ENCODE assay signal across 11 cellular contexts in the genomic region with DNA sequence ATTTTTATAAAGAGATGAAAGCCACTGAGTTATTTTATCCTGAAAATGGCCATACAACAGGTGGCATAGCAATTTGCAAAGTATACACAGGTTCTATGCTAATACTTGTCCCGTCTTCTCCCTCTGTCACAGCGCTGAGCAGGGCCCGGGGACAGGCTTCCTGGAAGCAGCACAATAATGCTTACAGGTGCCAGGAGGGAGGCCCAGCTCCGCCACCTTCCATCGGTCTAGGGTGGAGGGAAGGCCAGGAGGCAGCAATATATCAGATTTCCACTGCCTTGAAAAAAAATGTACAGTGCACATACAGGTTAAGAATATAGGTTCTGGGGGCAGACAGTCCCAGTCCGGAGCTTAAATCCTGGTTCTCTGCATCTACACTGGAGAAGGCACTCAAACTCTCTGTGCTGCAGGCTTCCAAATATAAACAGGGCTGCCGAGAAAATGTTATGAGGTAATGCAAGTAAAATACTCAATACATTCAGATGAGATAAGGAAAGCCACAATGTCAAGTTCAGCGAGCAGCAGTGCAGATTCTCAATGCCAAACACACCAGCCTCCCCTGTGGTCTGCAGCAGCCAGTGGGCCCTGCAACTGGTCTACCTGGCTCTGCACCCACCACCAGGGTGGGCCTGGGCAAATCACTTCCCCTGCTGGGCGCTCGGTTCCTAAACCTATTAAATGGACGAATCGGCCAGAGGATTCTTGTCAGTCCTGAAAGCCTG.
DNase-seq lines count a peak whose midpoint lies in the region; ATAC-seq, FAIRE-seq and TF ChIP-seq lines count a peak whose summit lies in the region.
"Had no signal": no experiment of that assay in that cellular context is flagged by ENCODE, and none has a peak within 500 bp of the region (broad histone marks: within the 10 kb centered on the region; RNA-seq: fewer than 3 reads in every experiment).

No MANE protein-coding gene starts in this region.

- H3F3A ChIP-seq in SK-N-SH (replicated peaks; ENCODE audit: insufficient read depth) = no peaks in the 10 kb centered on the region

- H3K9ac ChIP-seq in K562 (ENCODE audit: insufficient read depth in 1 of 2, low read depth in 2 of 2, low read length in 2 of 2) = 0 out of 4 replicates have a peak overlapping the region, but pooled peaks of 1 of the 2 experiments have one; percentile 36
- no peak overlapping the region for H3K9ac ChIP-seq in SK-N-SH

- WGBS in K562 (ENCODE audit: insufficient coverage, low coverage, missing lambda C conversion rate) = 51% methylated on average over 11 of the region's 12 CpGs
- 92% methylated on average over 12 of the region's 12 CpGs for WGBS in SK-N-SH (ENCODE audit: low lambda C conversion rate)
- 78 to 89% methylated on average over 12 of the region's 12 CpGs for WGBS in tibial nerve, 2 donors

- POLR2A ChIA-PET in K562 (lab: Yijun Ruan, JAX) (interaction anchor here (0.6 kb wide), 1 partner anchor 344 kb away, joined by 3 read pairs; no protein-coding TSS in a partner anchor), SK-N-SH (lab: Yijun Ruan, JAX) (no interaction called here), RWPE1 (lab: Yijun Ruan, JAX; ENCODE audit: low non-redundant PET) (no interaction called here)

- no peak for TF ChIP-seq POLR2A in K562 (conservative IDR thresholded peaks at IDR 0.05)
- TF ChIP-seq POLR2A in tibial nerve (IDR thresholded peaks at IDR 0.05) = no peak

- no peaks in the 10 kb centered on the region for H3K9me1 ChIP-seq in K562 (ENCODE audit: control insufficient read depth, insufficient read depth, low read length)

- H2AFZ ChIP-seq in K562 (ENCODE audit: low read depth, low read length) (no peak overlapping the region), SK-N-SH (ENCODE audit: low read depth) (no peak overlapping the region)

- H3K4me1 ChIP-seq in K562 (replicated peaks in 1 of 2; ENCODE audit: control insufficient read depth in 2 of 2, insufficient read depth in 2 of 2, low read length in 2 of 2) (peaks cover 0 to 35% of the 10 kb centered on the region in 2 experiments; a peak in 4 of 5 replicates), SK-N-SH (ENCODE audit: control insufficient read depth in 1 of 2, insufficient read depth in 2 of 2, low read depth in 1 of 2, low read length in 1 of 2) (peaks cover 0 to 55% of the 10 kb centered on the region in 2 experiments; a peak in 1 of 4 replicates), tibial nerve (peaks cover 0 to 8% (median 0%) of the 10 kb centered on the region in 4 donors)

- no peak for TF ChIP-seq EP300 in K562 (IDR thresholded peaks at IDR 0.05; ENCODE audit: low read length)
- TF ChIP-seq EP300 in SK-N-SH (IDR thresholded peaks at IDR 0.05; ENCODE audit: borderline replicate concordance in 1 of 2, low read depth in 1 of 2, low read length in 1 of 2) = no peak
- no peak for TF ChIP-seq EP300 in tibial nerve (IDR thresholded peaks at IDR 0.05)

- H3K9me2 ChIP-seq in SK-N-SH = no peaks in the 10 kb centered on the region

- H3K27ac ChIP-seq in K562 (ENCODE audit: extremely low read depth, low read depth, low read length) = no peak overlapping the region
- H3K27ac ChIP-seq in SK-N-SH (ENCODE audit: low read depth in 2 of 2, low read length in 1 of 2) = no peak overlapping the region
- H3K27ac ChIP-seq in tibial nerve = no peak overlapping the region
- no peak overlapping the region for H3K27ac ChIP-seq in RWPE1

- H3K9me3 ChIP-seq in K562 (replicated peaks; ENCODE audit: control insufficient read depth, insufficient read depth, low read depth, low read length) = no peaks in the 10 kb centered on the region
- no peaks in the 10 kb centered on the region for H3K9me3 ChIP-seq in SK-N-SH
- H3K9me3 ChIP-seq in tibial nerve = no peaks in the 10 kb centered on the region

- no peak for TF ChIP-seq RAD21 in K562 (CRISPR knock-in tag; conservative IDR thresholded peaks at IDR 0.05 in 1 of 2, IDR thresholded peaks at IDR 0.05 in 1 of 2)
- TF ChIP-seq RAD21 in SK-N-SH (IDR thresholded peaks at IDR 0.05; ENCODE audit: low read length) = no peak

- H4K20me1 ChIP-seq in K562 (replicated peaks; ENCODE audit: control insufficient read depth, insufficient read depth, low read length) (no peaks in the 10 kb centered on the region; the same call in 1 of the 2 replicates), SK-N-SH (ENCODE audit: insufficient read depth) (no peaks in the 10 kb centered on the region)

- H3K79me2 ChIP-seq in K562 (ENCODE audit: control insufficient read depth, insufficient read depth, low read length) = no peaks in the 10 kb centered on the region
- no peaks in the 10 kb centered on the region for H3K79me2 ChIP-seq in SK-N-SH (ENCODE audit: insufficient read depth)

- H3K27me3 ChIP-seq in K562 (ENCODE audit: control insufficient read depth in 2 of 2, insufficient read depth in 2 of 2, low read length in 2 of 2) (no peaks in the 10 kb centered on the region), SK-N-SH (ENCODE audit: insufficient read depth) (no peaks in the 10 kb centered on the region), tibial nerve (no peaks in the 10 kb centered on the region)

- H3K36me3 ChIP-seq in K562 (ENCODE audit: control insufficient read depth, insufficient read depth, low read length) (no peaks in the 10 kb centered on the region), SK-N-SH (replicated peaks in 1 of 2; ENCODE audit: control insufficient read depth in 1 of 2, insufficient read depth in 2 of 2, low read length in 1 of 2) (no peaks in the 10 kb centered on the region), tibial nerve (no peaks in the 10 kb centered on the region)

- no TSS peak for BruUV-seq in K562 (replicated peaks; lab: Mats Ljungman, UMichigan)

- no peak overlapping the region for H3K4me3 ChIP-seq in Jurkat, Clone E6-1 (ENCODE audit: low read length)
- H3K4me3 ChIP-seq in K562 (no peak overlapping the region), SK-N-SH (ENCODE audit: low read depth in 2 of 2, low read length in 1 of 2) (no peak overlapping the region), tibial nerve (no peak overlapping the region)

- no peak overlapping the region for H3K4me2 ChIP-seq in K562 (ENCODE audit: insufficient read depth, low read length)
- no peak overlapping the region for H3K4me2 ChIP-seq in SK-N-SH

- in situ Hi-C loops in K562 (cut with MboI) = no loop called here

- TF ChIP-seq CTCF in K562 (IDR thresholded peaks at IDR 0.05 in 2 of 3, conservative IDR thresholded peaks at IDR 0.05 in 1 of 3; ENCODE audit: insufficient read depth in 2 of 3, low read depth in 1 of 3, low read length in 3 of 3) (no peak), SK-N-SH (IDR thresholded peaks at IDR 0.05) (no peak), tibial nerve (IDR thresholded peaks at IDR 0.05) (no peak), RWPE1 (conservative IDR thresholded peaks at IDR 0.05; ENCODE audit: low read depth) (no peak)

- peak; percentile 6 for FAIRE-seq in K562 (lab: Jason Lieb, UNC)

- ATAC-seq in K562 = peak; percentile 36; the same call in 2 of the 3 replicates

- DNase-seq in A172 (ENCODE audit: low spot score) (peak; percentile 32), K562 (ENCODE audit: extremely low read depth in 1 of 4, low spot score in 3 of 4) (no peak), kidney glomerular epithelial cell (lab: John Stamatoyannopoulos, UW) (peak; percentile 58), midbrain (lab: John Stamatoyannopoulos, UW) (no peak), SK-N-SH (no peak), tibial nerve (ENCODE audit: low spot score in 2 of 2) (no peak), RWPE1 (ENCODE audit: low spot score) (no peak)
- peak; percentile 38 for DNase-seq in Jurkat, Clone E6-1 (ENCODE audit: low read depth, low spot score)
- DNase-seq: activated CD4-positive, alpha-beta memory T cell treated with anti-CD3 and anti-CD28 coated beads for 36 hours; head of caudate nucleus; T-helper 1 cell had no signal

- CTCF ChIA-PET in K562 (lab: Yijun Ruan, JAX; ENCODE audit: low intra/inter-chr PET ratio) = no interaction called here
- CTCF ChIA-PET in SK-N-SH (lab: Yijun Ruan, JAX) = no interaction called here
- CTCF ChIA-PET in RWPE1 (lab: Yijun Ruan, JAX) = interaction anchor here (0.6 kb wide), 2 partner anchors 18 to 19 kb away, joined by 3 read pairs; no protein-coding TSS in a partner anchor

- intact Hi-C loops in K562 (cut with micrococcal nuclease) = no loop called here

TF ChIP-seq in K562, 482 proteins besides CTCF, POLR2A, EP300 and RAD21 (continues in another document):
- TF ChIP-seq CBFA2T2 (conservative IDR thresholded peaks at IDR 0.05) (no peak), SIX5 (IDR thresholded peaks at IDR 0.05; ENCODE audit: borderline replicate concordance in 1 of 2, insufficient read depth in 1 of 2, low read depth in 1 of 2, low read length in 2 of 2) (no peak), BRD4 (IDR thresholded peaks at IDR 0.05) (no peak), NCOA6 (IDR thresholded peaks at IDR 0.05) (no peak)
- TF ChIP-seq, protein P1, sequence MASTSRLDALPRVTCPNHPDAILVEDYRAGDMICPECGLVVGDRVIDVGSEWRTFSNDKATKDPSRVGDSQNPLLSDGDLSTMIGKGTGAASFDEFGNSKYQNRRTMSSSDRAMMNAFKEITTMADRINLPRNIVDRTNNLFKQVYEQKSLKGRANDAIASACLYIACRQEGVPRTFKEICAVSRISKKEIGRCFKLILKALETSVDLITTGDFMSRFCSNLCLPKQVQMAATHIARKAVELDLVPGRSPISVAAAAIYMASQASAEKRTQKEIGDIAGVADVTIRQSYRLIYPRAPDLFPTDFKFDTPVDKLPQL (IDR thresholded peaks at IDR 0.05; ENCODE audit: extremely low read depth, insufficient read length) = no peak

TF ChIP-seq in SK-N-SH, 30 proteins besides CTCF, POLR2A, EP300 and RAD21 (continues in another document):
- TF ChIP-seq FOXM1 (IDR thresholded peaks at IDR 0.05; ENCODE audit: low read depth) (no peak), POLR2AphosphoS5 (IDR thresholded peaks at IDR 0.05; ENCODE audit: low read depth, low read length) (no peak), SIN3A (IDR thresholded peaks at IDR 0.05; ENCODE audit: borderline replicate concordance, low read depth, low read length) (no peak), RXRA (IDR thresholded peaks at IDR 0.05; ENCODE audit: borderline replicate concordance, low read depth) (no peak), NRF1 (IDR thresholded peaks at IDR 0.05; ENCODE audit: low read depth, low read length) (no peak)
- TF ChIP-seq, protein P2, sequence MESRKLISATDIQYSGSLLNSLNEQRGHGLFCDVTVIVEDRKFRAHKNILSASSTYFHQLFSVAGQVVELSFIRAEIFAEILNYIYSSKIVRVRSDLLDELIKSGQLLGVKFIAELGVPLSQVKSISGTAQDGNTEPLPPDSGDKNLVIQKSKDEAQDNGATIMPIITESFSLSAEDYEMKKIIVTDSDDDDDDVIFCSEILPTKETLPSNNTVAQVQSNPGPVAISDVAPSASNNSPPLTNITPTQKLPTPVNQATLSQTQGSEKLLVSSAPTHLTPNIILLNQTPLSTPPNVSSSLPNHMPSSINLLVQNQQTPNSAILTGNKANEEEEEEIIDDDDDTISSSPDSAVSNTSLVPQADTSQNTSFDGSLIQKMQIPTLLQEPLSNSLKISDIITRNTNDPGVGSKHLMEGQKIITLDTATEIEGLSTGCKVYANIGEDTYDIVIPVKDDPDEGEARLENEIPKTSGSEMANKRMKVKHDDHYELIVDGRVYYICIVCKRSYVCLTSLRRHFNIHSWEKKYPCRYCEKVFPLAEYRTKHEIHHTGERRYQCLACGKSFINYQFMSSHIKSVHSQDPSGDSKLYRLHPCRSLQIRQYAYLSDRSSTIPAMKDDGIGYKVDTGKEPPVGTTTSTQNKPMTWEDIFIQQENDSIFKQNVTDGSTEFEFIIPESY (IDR thresholded peaks at IDR 0.05; ENCODE audit: borderline replicate concordance, low read depth) = no peak

Comparison
In these comparisons a context has a peak if more than half of its experiments do, and no peak if none do; other contexts are left out.
1. DNase-seq: peak in A172 (single experiment), Jurkat, Clone E6-1 (single experiment) and kidney glomerular epithelial cell (single experiment); none in K562 (0 of 4), midbrain (single experiment), SK-N-SH (single experiment), tibial nerve (0 of 2) and RWPE1 (single experiment).